8 cellular contexts compared by ENCODE assay signal in genomic region chr9:137114220-137114612, GRCh38. TPM values are rescaled to one million over a fixed set of nuclear protein-coding genes. Genes with fewer than 3 reads are reported as not detected.
A peak's percentile ranks its signal among the peaks of the same experiment; 100 is the strongest.
DNase-seq lines count a peak whose midpoint lies in the region; ATAC-seq, FAIRE-seq and TF ChIP-seq lines count a peak whose summit lies in the region.

No MANE protein-coding gene starts in this region.

- peak overlapping the region in 1 of 2 donors; percentile 55 for H3K9ac ChIP-seq in stomach smooth muscle (ENCODE audit: low read length in 2 of 2)

- peaks cover 33% of the 10 kb centered on the region for H3K36me3 ChIP-seq in left ventricle myocardium inferior
- H3K36me3 ChIP-seq in stomach smooth muscle (ENCODE audit: control insufficient read depth in 2 of 2, insufficient read depth in 2 of 2, low read length in 2 of 2) = peaks cover 0 to 7% of the 10 kb centered on the region in 2 donors

- peak overlapping the region; percentile 94 for H3K4me3 ChIP-seq in left ventricle myocardium inferior
- peak overlapping the region; percentile 43 to 71 for H3K4me3 ChIP-seq in stomach smooth muscle (ENCODE audit: low read length in 2 of 2)

- H3K27me3 ChIP-seq in left ventricle myocardium inferior (ENCODE audit: low read depth) (no peaks in the 10 kb centered on the region), stomach smooth muscle (ENCODE audit: control insufficient read depth in 1 of 2, insufficient read depth in 2 of 2, low read length in 2 of 2) (peaks cover 0 to 5% of the 10 kb centered on the region in 2 donors)

- H3K4me1 ChIP-seq in left ventricle myocardium inferior (peaks cover 46% of the 10 kb centered on the region), stomach smooth muscle (ENCODE audit: control insufficient read depth, insufficient read depth, low read length) (peaks cover 6% of the 10 kb centered on the region)

- DNase-seq in Right ventricle myocardium superior (no peak), left ventricle myocardium superior (no peak), left ventricle myocardium inferior (no peak), GF-D8 (lab: John Stamatoyannopoulos, UW) (no peak), D721Med (ENCODE audit: insufficient read length, low spot score) (no peak)

- intact Hi-C loops in Right ventricle myocardium superior (cut with DNase I) = no loop called here
- intact Hi-C loops in left ventricle myocardium superior (cut with micrococcal nuclease) = no loop called here
- intact Hi-C loops in left ventricle myocardium inferior (cut with micrococcal nuclease) = no loop called here

- H3K27ac ChIP-seq in left ventricle myocardium inferior (replicated peaks) (peak overlapping the region; percentile 92), stomach smooth muscle (ENCODE audit: low read length) (no peak overlapping the region)

- FAIRE-seq in D721Med (lab: Jason Lieb, UNC) = no peak

- TF ChIP-seq CTCF in left ventricle myocardium inferior (IDR thresholded peaks at IDR 0.05; ENCODE audit: borderline replicate concordance) (no peak), D721Med (IDR thresholded peaks at IDR 0.05; ENCODE audit: insufficient read depth, missing control alignments) (no peak)

- ATAC-seq in Right ventricle myocardium superior (ENCODE audit: poor library complexity) = peak; percentile 0
- no peak for ATAC-seq in left ventricle myocardium superior
- peak; percentile 3; the same call in 2 of the 3 replicates for ATAC-seq in SK-N-SH treated with all-trans-retinoic acid at 6 μM for 48 hours
- ATAC-seq in GM18502 (IDR thresholded peaks at IDR 0.05; ENCODE audit: poor library complexity, unreplicated experiment) = no peak

- H3K9me3 ChIP-seq in left ventricle myocardium inferior (replicated peaks) (no peaks in the 10 kb centered on the region), stomach smooth muscle (ENCODE audit: control insufficient read depth in 2 of 2, low read length in 2 of 2) (no peaks in the 10 kb centered on the region)

TF ChIP-seq in SK-N-SH treated with all-trans-retinoic acid at 6 μM for 48 hours, 23 proteins besides CTCF, POLR2A, EP300 and RAD21:
- TF ChIP-seq OSR1 (CRISPR knock-in tag; IDR thresholded peaks at IDR 0.05) = no peak

RNA-seq across cellular contexts. Expression of gene DPP7, which starts 0.3 kb away (rescaled TPM):
- total RNA-seq in Right ventricle myocardium superior (153 TPM), left ventricle myocardium superior (155 TPM), left ventricle myocardium inferior (130 TPM)

RNA-seq across cellular contexts. Expression of gene GRIN1, which starts 24.7 kb away (rescaled TPM):
- not detected for total RNA-seq in Right ventricle myocardium superior
- not detected for total RNA-seq in left ventricle myocardium superior
- total RNA-seq in left ventricle myocardium inferior = not detected

RNA-seq across cellular contexts. Expression of gene MAN1B1, which starts 27.4 kb away (rescaled TPM):
- total RNA-seq in Right ventricle myocardium superior (20.3 TPM), left ventricle myocardium superior (21.4 TPM), left ventricle myocardium inferior (20.6 TPM)

RNA-seq across cellular contexts. Expression of gene UAP1L1, which starts 36.9 kb away (rescaled TPM):
- 11.3 TPM for total RNA-seq in Right ventricle myocardium superior
- total RNA-seq in left ventricle myocardium superior = 12.6 TPM
- total RNA-seq in left ventricle myocardium inferior = 11.5 TPM

RNA-seq across cellular contexts. Expression of gene SAPCD2, which starts 43.9 kb away (rescaled TPM):
- total RNA-seq in Right ventricle myocardium superior = 0.22 TPM
- total RNA-seq in left ventricle myocardium superior = 0.12 TPM
- 0.25 TPM for total RNA-seq in left ventricle myocardium inferior

Comparison
In these comparisons a context has a peak if more than half of its experiments do, and no peak if none do; other contexts are left out.
1. ATAC-seq: peak in Right ventricle myocardium superior (single experiment) and SK-N-SH treated with all-trans-retinoic acid at 6 μM for 48 hours (single experiment); none in left ventricle myocardium superior (single experiment) and GM18502 (single experiment).